Comparison of ENCODE assay signal across 1 cellular context in the genomic region with DNA sequence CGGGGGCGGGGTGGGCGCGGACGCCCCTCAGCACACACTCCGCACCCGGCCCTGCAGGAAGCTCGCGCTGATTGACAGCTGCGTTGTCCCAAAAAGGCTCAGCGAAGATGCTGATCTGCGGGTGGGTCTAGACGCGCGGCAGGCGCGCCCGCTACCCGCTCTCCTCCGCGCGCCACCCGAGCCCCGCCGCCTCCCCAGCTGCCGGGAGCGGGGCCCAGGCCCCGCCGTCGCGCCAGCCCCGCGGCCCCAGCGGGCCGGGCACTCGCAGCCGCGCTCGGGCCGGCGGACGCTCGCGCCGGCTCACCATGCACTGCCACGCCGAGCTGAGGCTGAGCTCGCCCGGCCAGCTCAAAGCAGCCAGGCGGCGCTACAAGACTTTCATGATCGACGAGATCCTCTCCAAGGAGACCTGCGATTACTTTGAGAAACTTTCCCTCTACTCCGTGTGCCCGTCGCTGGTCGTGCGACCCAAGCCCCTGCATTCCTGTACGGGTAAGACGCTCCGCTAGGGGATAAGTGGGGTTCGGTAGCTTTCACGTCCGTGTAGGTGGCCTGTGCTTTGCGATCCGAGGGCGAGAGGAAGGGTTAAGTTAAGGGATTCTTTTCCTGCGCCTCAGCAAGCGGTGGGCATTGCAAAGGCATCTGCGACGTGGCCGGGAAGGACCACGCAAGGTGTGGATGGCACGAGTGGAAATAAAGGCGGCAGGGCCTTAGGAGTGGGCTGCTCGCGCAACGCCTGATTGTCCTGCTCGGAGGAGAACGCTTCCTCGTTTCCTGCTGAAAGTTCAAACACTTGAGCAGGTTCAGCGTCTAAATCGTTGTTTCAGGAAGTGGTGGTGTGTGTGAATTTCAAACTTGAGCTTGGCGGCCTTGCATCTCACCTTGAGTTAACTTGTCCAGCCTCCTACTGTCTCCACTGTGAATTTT.
TF ChIP-seq lines count a peak whose summit lies in the region.

A gene with protein sequence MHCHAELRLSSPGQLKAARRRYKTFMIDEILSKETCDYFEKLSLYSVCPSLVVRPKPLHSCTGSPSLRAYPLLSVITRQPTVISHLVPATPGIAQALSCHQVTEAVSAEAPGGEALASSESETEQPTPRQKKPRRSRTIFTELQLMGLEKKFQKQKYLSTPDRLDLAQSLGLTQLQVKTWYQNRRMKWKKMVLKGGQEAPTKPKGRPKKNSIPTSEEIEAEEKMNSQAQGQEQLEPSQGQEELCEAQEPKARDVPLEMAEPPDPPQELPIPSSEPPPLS (plus strand): TSS at position 118 of the 927 bp plus-strand sequence. CDS start 188 bp downstream, at position 306.

TF ChIP-seq in K562, 482 proteins besides CTCF, POLR2A, EP300 and RAD21 (continued from another document):
- TF ChIP-seq MED1 (CRISPR knock-in tag; IDR thresholded peaks at IDR 0.05; ENCODE audit: borderline replicate concordance) (no peak), GTF2F1 (IDR thresholded peaks at IDR 0.05; ENCODE audit: low read depth, low read length) (no peak), DNMT1 (IDR thresholded peaks at IDR 0.05) (no peak), TAF15 (IDR thresholded peaks at IDR 0.05; ENCODE audit: low read depth, low read length) (no peak), RFX7 (CRISPR knock-in tag; IDR thresholded peaks at IDR 0.05) (no peak), CSDE1 (IDR thresholded peaks at IDR 0.05) (no peak), ZNF316 (IDR thresholded peaks at IDR 0.05) (no peak), CAMTA2 (CRISPR knock-in tag; conservative IDR thresholded peaks at IDR 0.05) (no peak), ZNF165 (CRISPR knock-in tag; IDR thresholded peaks at IDR 0.05; ENCODE audit: borderline replicate concordance) (no peak)
- TF ChIP-seq, protein P1, sequence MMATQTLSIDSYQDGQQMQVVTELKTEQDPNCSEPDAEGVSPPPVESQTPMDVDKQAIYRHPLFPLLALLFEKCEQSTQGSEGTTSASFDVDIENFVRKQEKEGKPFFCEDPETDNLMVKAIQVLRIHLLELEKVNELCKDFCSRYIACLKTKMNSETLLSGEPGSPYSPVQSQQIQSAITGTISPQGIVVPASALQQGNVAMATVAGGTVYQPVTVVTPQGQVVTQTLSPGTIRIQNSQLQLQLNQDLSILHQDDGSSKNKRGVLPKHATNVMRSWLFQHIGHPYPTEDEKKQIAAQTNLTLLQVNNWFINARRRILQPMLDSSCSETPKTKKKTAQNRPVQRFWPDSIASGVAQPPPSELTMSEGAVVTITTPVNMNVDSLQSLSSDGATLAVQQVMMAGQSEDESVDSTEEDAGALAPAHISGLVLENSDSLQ (IDR thresholded peaks at IDR 0.05), result no peak
- TF ChIP-seq, protein P2, sequence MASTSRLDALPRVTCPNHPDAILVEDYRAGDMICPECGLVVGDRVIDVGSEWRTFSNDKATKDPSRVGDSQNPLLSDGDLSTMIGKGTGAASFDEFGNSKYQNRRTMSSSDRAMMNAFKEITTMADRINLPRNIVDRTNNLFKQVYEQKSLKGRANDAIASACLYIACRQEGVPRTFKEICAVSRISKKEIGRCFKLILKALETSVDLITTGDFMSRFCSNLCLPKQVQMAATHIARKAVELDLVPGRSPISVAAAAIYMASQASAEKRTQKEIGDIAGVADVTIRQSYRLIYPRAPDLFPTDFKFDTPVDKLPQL (IDR thresholded peaks at IDR 0.05; ENCODE audit: extremely low read depth, insufficient read length), result no peak
- TF ChIP-seq, protein P3, sequence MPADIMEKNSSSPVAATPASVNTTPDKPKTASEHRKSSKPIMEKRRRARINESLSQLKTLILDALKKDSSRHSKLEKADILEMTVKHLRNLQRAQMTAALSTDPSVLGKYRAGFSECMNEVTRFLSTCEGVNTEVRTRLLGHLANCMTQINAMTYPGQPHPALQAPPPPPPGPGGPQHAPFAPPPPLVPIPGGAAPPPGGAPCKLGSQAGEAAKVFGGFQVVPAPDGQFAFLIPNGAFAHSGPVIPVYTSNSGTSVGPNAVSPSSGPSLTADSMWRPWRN (IDR thresholded peaks at IDR 0.05; ENCODE audit: low read depth), result no peak
